In genomic region chr3:146498002-146498736, GRCh38 we compare ENCODE assay signal across 13 cellular contexts. TPM values are rescaled to one million over a fixed set of nuclear protein-coding genes. Genes with fewer than 3 reads are reported as not detected.
DNase-seq lines count a peak whose midpoint lies in the region; ATAC-seq and TF ChIP-seq lines count a peak whose summit lies in the region.
"Had no signal": no experiment of that assay in that cellular context is flagged by ENCODE, and none has a peak within 500 bp of the region (broad histone marks: within the 10 kb centered on the region; RNA-seq: fewer than 3 reads in every experiment).

No MANE protein-coding gene starts in this region.

- peak; percentile 60 for DNase-seq in activated CD4-positive, alpha-beta T cell treated with anti-CD3 and anti-CD28 coated beads for 48 hours
- DNase-seq in activated CD4-positive, alpha-beta T cell treated with anti-CD3 and anti-CD28 coated beads, Interleukin-2, amount 50 U/mL, for 1 hour = no peak
- peak; percentile 85 for DNase-seq in activated CD8-positive, alpha-beta T cell treated with anti-CD3 and anti-CD28 coated beads, Interleukin-2, amount 10 ng/mL, durations not matched to agents 7 days and 5 days
- no peak for DNase-seq in stimulated activated effector memory CD8-positive, alpha-beta T cell treated with anti-CD3 and anti-CD28 coated beads, Interleukin-12 subunit alpha, Interleukin-12 subunit beta, amount 100 ng/mL, for 72 hours (ENCODE audit: low spot score in 2 of 2)
- DNase-seq in DMS79 treated with DMSO at 0.1 percent for 48 hours (lab: John Stamatoyannopoulos, UW) (no peak), BE2C (no peak)
- DNase-seq: amniotic stem cell, NCI-H1694 treated with DMSO at 0.1 percent for 48 hours, NCI-H524, WERI-Rb-1 had no signal

- H3K4me3 Mint-ChIP-seq in activated CD8-positive, alpha-beta T cell treated with anti-CD3 and anti-CD28 coated beads, Interleukin-2, amount 10 ng/mL, durations not matched to agents 7 days and 5 days = peak overlapping the region; percentile 70
- peak overlapping the region; percentile 13 for H3K4me3 Mint-ChIP-seq in dendritic cell treated with granulocyte-macrophage colony-stimulating factor and Interleukin-4, amounts not matched to agents 40 ng/mL and 50 ng/mL, for 4 days
- H3K4me3 Mint-ChIP-seq in stimulated activated effector memory CD8-positive, alpha-beta T cell treated with anti-CD3 and anti-CD28 coated beads, Interleukin-12 subunit alpha, Interleukin-12 subunit beta, amount 100 ng/mL, for 72 hours = peak overlapping the region; percentile 44

- no peak overlapping the region for H3K4me3 ChIP-seq in BE2C (ENCODE audit: low read depth, low read length)

- no peak for TF ChIP-seq CTCF in BE2C (IDR thresholded peaks at IDR 0.05; ENCODE audit: low read depth, low read length)

- peaks cover 30% of the 10 kb centered on the region for H3K4me1 Mint-ChIP-seq in activated CD8-positive, alpha-beta T cell treated with anti-CD3 and anti-CD28 coated beads, Interleukin-2, amount 10 ng/mL, durations not matched to agents 7 days and 5 days (ENCODE audit: low read depth)
- H3K4me1 Mint-ChIP-seq in dendritic cell treated with granulocyte-macrophage colony-stimulating factor and Interleukin-4, amounts not matched to agents 40 ng/mL and 50 ng/mL, for 4 days (ENCODE audit: low read depth) = peaks cover 8% of the 10 kb centered on the region
- H3K4me1 Mint-ChIP-seq in stimulated activated effector memory CD8-positive, alpha-beta T cell treated with anti-CD3 and anti-CD28 coated beads, Interleukin-12 subunit alpha, Interleukin-12 subunit beta, amount 100 ng/mL, for 72 hours = peaks cover 11% of the 10 kb centered on the region

- H3K27me3 ChIP-seq in BE2C = no peaks in the 10 kb centered on the region

- CTCF ChIA-PET in activated CD8-positive, alpha-beta T cell treated with anti-CD3 and anti-CD28 coated beads, Interleukin-2, amount 10 ng/mL, durations not matched to agents 7 days and 5 days (lab: Charles Lee) = no interaction called here

- no peaks in the 10 kb centered on the region for H3K9me3 Mint-ChIP-seq in activated CD8-positive, alpha-beta T cell treated with anti-CD3 and anti-CD28 coated beads, Interleukin-2, amount 10 ng/mL, durations not matched to agents 7 days and 5 days (ENCODE audit: insufficient read depth)
- peaks cover 16% of the 10 kb centered on the region for H3K9me3 Mint-ChIP-seq in dendritic cell treated with granulocyte-macrophage colony-stimulating factor and Interleukin-4, amounts not matched to agents 40 ng/mL and 50 ng/mL, for 4 days
- no peaks in the 10 kb centered on the region for H3K9me3 Mint-ChIP-seq in stimulated activated effector memory CD8-positive, alpha-beta T cell treated with anti-CD3 and anti-CD28 coated beads, Interleukin-12 subunit alpha, Interleukin-12 subunit beta, amount 100 ng/mL, for 72 hours

- peaks cover 2% of the 10 kb centered on the region for H3K27me3 Mint-ChIP-seq in activated CD8-positive, alpha-beta T cell treated with anti-CD3 and anti-CD28 coated beads, Interleukin-2, amount 10 ng/mL, durations not matched to agents 7 days and 5 days (ENCODE audit: low read depth)
- H3K27me3 Mint-ChIP-seq in dendritic cell treated with granulocyte-macrophage colony-stimulating factor and Interleukin-4, amounts not matched to agents 40 ng/mL and 50 ng/mL, for 4 days = no peaks in the 10 kb centered on the region

- peaks cover 5% of the 10 kb centered on the region for H3K9me3 ChIP-seq in BE2C

- intact Hi-C loops in dendritic cell treated with granulocyte-macrophage colony-stimulating factor and Interleukin-4, amounts not matched to agents 40 ng/mL and 50 ng/mL, for 4 days (cut with micrococcal nuclease) = no loop called here

- peak; percentile 86 for ATAC-seq in activated CD8-positive, alpha-beta T cell treated with anti-CD3 and anti-CD28 coated beads, Interleukin-2, amount 10 ng/mL, durations not matched to agents 7 days and 5 days
- ATAC-seq in stimulated activated effector memory CD8-positive, alpha-beta T cell treated with anti-CD3 and anti-CD28 coated beads, Interleukin-12 subunit alpha, Interleukin-12 subunit beta, amount 100 ng/mL, for 72 hours = peak; percentile 51
- no peak for ATAC-seq in GM19395 (IDR thresholded peaks at IDR 0.05; ENCODE audit: unreplicated experiment)

- no peaks in the 10 kb centered on the region for H3K36me3 ChIP-seq in BE2C
- H3K36me3 ChIP-seq: WERI-Rb-1 had no signal

- H3K27ac Mint-ChIP-seq in activated CD8-positive, alpha-beta T cell treated with anti-CD3 and anti-CD28 coated beads, Interleukin-2, amount 10 ng/mL, durations not matched to agents 7 days and 5 days = peak overlapping the region; percentile 97
- no peak overlapping the region for H3K27ac Mint-ChIP-seq in dendritic cell treated with granulocyte-macrophage colony-stimulating factor and Interleukin-4, amounts not matched to agents 40 ng/mL and 50 ng/mL, for 4 days
- no peak overlapping the region for H3K27ac Mint-ChIP-seq in stimulated activated effector memory CD8-positive, alpha-beta T cell treated with anti-CD3 and anti-CD28 coated beads, Interleukin-12 subunit alpha, Interleukin-12 subunit beta, amount 100 ng/mL, for 72 hours

- peaks cover 24% of the 10 kb centered on the region for H3K36me3 Mint-ChIP-seq in activated CD8-positive, alpha-beta T cell treated with anti-CD3 and anti-CD28 coated beads, Interleukin-2, amount 10 ng/mL, durations not matched to agents 7 days and 5 days (ENCODE audit: low read depth)
- no peaks in the 10 kb centered on the region for H3K36me3 Mint-ChIP-seq in dendritic cell treated with granulocyte-macrophage colony-stimulating factor and Interleukin-4, amounts not matched to agents 40 ng/mL and 50 ng/mL, for 4 days (ENCODE audit: low read depth)
- H3K36me3 Mint-ChIP-seq in stimulated activated effector memory CD8-positive, alpha-beta T cell treated with anti-CD3 and anti-CD28 coated beads, Interleukin-12 subunit alpha, Interleukin-12 subunit beta, amount 100 ng/mL, for 72 hours = no peaks in the 10 kb centered on the region

- no peaks in the 10 kb centered on the region for H3K4me1 ChIP-seq in BE2C

- POLR2A ChIA-PET in activated CD8-positive, alpha-beta T cell treated with anti-CD3 and anti-CD28 coated beads, Interleukin-2, amount 10 ng/mL, durations not matched to agents 7 days and 5 days (lab: Charles Lee) = interaction anchor here (0.6 to 3.1 kb wide), 6 partner anchors 20 to 84 kb away, joined by 3 to 38 read pairs (median 3); partner anchors contain the start of genes PLSCR1 and PLSCR2

RNA-seq across cellular contexts. Expression of gene PLSCR2, which starts 28.8 kb away (rescaled TPM):
- not detected for total RNA-seq in activated CD8-positive, alpha-beta T cell treated with anti-CD3 and anti-CD28 coated beads, Interleukin-2, amount 10 ng/mL, durations not matched to agents 7 days and 5 days
- not detected for polyA plus RNA-seq in BE2C (2012; ENCODE audit: insufficient read depth, insufficient read length, low read depth)
- polyA plus RNA-seq: keratinocyte had no signal

RNA-seq across cellular contexts. Expression of gene PLSCR1, which starts 46.2 kb away (rescaled TPM):
- 100 to 1,000 TPM; 164 to 177 TPM for total RNA-seq in activated CD8-positive, alpha-beta T cell treated with anti-CD3 and anti-CD28 coated beads, Interleukin-2, amount 10 ng/mL, durations not matched to agents 7 days and 5 days
- 0.71 TPM for polyA plus RNA-seq in BE2C (2012; ENCODE audit: insufficient read depth, insufficient read length, low read depth)

Comparison
In these comparisons a context has a peak if more than half of its experiments do, and no peak if none do; other contexts are left out.
1. DNase-seq: peak in activated CD4-positive, alpha-beta T cell treated with anti-CD3 and anti-CD28 coated beads for 48 hours (single experiment) and activated CD8-positive, alpha-beta T cell treated with anti-CD3 and anti-CD28 coated beads, Interleukin-2, amount 10 ng/mL, durations not matched to agents 7 days and 5 days (single experiment); none in activated CD4-positive, alpha-beta T cell treated with anti-CD3 and anti-CD28 coated beads, Interleukin-2, amount 50 U/mL, for 1 hour (single experiment), stimulated activated effector memory CD8-positive, alpha-beta T cell treated with anti-CD3 and anti-CD28 coated beads, Interleukin-12 subunit alpha, Interleukin-12 subunit beta, amount 100 ng/mL, for 72 hours (0 of 2), DMS79 treated with DMSO at 0.1 percent for 48 hours (single experiment) and BE2C (single experiment).
2. H3K4me3 Mint-ChIP-seq: peak in every context shown above with its lines; median percentile 70 in activated CD8-positive, alpha-beta T cell treated with anti-CD3 and anti-CD28 coated beads, Interleukin-2, amount 10 ng/mL, durations not matched to agents 7 days and 5 days; 44 in stimulated activated effector memory CD8-positive, alpha-beta T cell treated with anti-CD3 and anti-CD28 coated beads, Interleukin-12 subunit alpha, Interleukin-12 subunit beta, amount 100 ng/mL, for 72 hours; 13 in dendritic cell treated with granulocyte-macrophage colony-stimulating factor and Interleukin-4, amounts not matched to agents 40 ng/mL and 50 ng/mL, for 4 days.